8 cellular contexts compared by ENCODE assay signal in genomic region chr2:237691908-237692600, GRCh38.
DNase-seq lines count a peak whose midpoint lies in the region; ATAC-seq and TF ChIP-seq lines count a peak whose summit lies in the region.

No MANE protein-coding gene starts in this region.

- H3K4me1 ChIP-seq in SJSA1 (replicated peaks): peaks cover 69% of the 10 kb centered on the region
- H3K4me1 ChIP-seq in osteoblast (ENCODE audit: insufficient read depth, low read length): peaks cover 55% of the 10 kb centered on the region
- H3K4me1 ChIP-seq in tibial nerve: peaks cover 0 to 83% (median 52%) of the 10 kb centered on the region in 4 donors

- 1 to 2% methylated on average over 31 to 47 of the region's 94 CpGs for WGBS in tibial nerve, 2 donors

- peaks cover 21% of the 10 kb centered on the region for H3K36me3 ChIP-seq in SJSA1
- H3K36me3 ChIP-seq in osteoblast (ENCODE audit: insufficient read depth, low read length): no peaks in the 10 kb centered on the region
- H3K36me3 ChIP-seq in tibial nerve: no peaks in the 10 kb centered on the region

- H3K27ac ChIP-seq in SJSA1 (peak overlapping the region; percentile 84), osteoblast (ENCODE audit: low read depth, low read length) (peak overlapping the region; percentile 82), tibial nerve (peak overlapping the region; percentile 90 to 97 (median 96))

- peaks cover 44% of the 10 kb centered on the region for H3K79me2 ChIP-seq in osteoblast (ENCODE audit: insufficient read depth, low read length)

- no peak for TF ChIP-seq EP300 in tibial nerve (IDR thresholded peaks at IDR 0.05)

- H3K27me3 ChIP-seq in SJSA1 (replicated peaks) (no peaks in the 10 kb centered on the region), osteoblast (ENCODE audit: insufficient read depth, low read length) (no peaks in the 10 kb centered on the region), tibial nerve (no peaks in the 10 kb centered on the region)

- TF ChIP-seq CTCF in osteoblast (IDR thresholded peaks at IDR 0.05; ENCODE audit: extremely low read depth, low read depth, low read length) (no peak), tibial nerve (IDR thresholded peaks at IDR 0.05) (peak in 1 of 5 experiments; percentile 40)

- H3K4me2 ChIP-seq in osteoblast (ENCODE audit: insufficient read depth, low read length): peak overlapping the region; percentile 96

- H3K4me3 ChIP-seq in SJSA1: peak overlapping the region; percentile 89
- H3K4me3 ChIP-seq in osteoblast (ENCODE audit: insufficient read depth, low read length): peak overlapping the region; percentile 91
- H3K4me3 ChIP-seq in tibial nerve: peak overlapping the region; percentile 85 to 95 (median 93)

- peak; percentile 72 to 87 for TF ChIP-seq POLR2A in tibial nerve (IDR thresholded peaks at IDR 0.05)

- H4K20me1 ChIP-seq in osteoblast (ENCODE audit: insufficient read depth, low read length): peaks cover 6% of the 10 kb centered on the region

- DNase-seq in DMS79 treated with DMSO at 0.1 percent for 48 hours (lab: John Stamatoyannopoulos, UW): peak; percentile 73
- DNase-seq in Kasumi-1 (lab: John Stamatoyannopoulos, UW): peak; percentile 17 to 45
- peak; percentile 65 to 96 for DNase-seq in SJSA1 (ENCODE audit: low read depth in 1 of 2, low spot score in 2 of 2)
- DNase-seq in activated naive CD4-positive, alpha-beta T cell treated with Interleukin-2 at 50 U/mL for 16 hours: peak; percentile 93
- peak; percentile 90 for DNase-seq in globus pallidus (ENCODE audit: low spot score)
- peak; percentile 97 for DNase-seq in osteoblast (ENCODE audit: insufficient read length, low spot score, missing footprints)
- peak in 1 of 2 donors; percentile 91 for DNase-seq in tibial nerve (ENCODE audit: low spot score in 2 of 2)

- ATAC-seq in GM21737 (IDR thresholded peaks at IDR 0.05; ENCODE audit: unreplicated experiment): peak; percentile 44

- no peaks in the 10 kb centered on the region; the same call in 1 of the 2 replicates for H3K9me3 ChIP-seq in SJSA1 (replicated peaks)
- no peaks in the 10 kb centered on the region for H3K9me3 ChIP-seq in osteoblast (ENCODE audit: low read depth, low read length)
- no peaks in the 10 kb centered on the region for H3K9me3 ChIP-seq in tibial nerve

- H2AFZ ChIP-seq in osteoblast (ENCODE audit: low read length): peak overlapping the region; percentile 8
